22 cellular contexts compared by ENCODE assay signal in genomic region chr14:29108908-29109307, GRCh38.
"Had no signal": no experiment of that assay in that cellular context is flagged by ENCODE, and none has a peak within 500 bp of the region (broad histone marks: within the 10 kb centered on the region; RNA-seq: fewer than 3 reads in every experiment).

No MANE protein-coding gene starts in this region.

- H3K4me3 Mint-ChIP-seq: IgD-negative memory B cell had no signal

- H3K27ac Mint-ChIP-seq: IgD-negative memory B cell had no signal

- H3K9ac ChIP-seq: SK-N-SH had no signal

- ATAC-seq: Panc1, PC-3 had no signal

- H3K9me2 ChIP-seq: SK-N-SH had no signal

- DNase-seq: KBM-7; MV-4-11; NCI-H1048; NCI-H1105; NCI-H187; NCI-H2029; NCI-H2081 treated with DMSO at 0.1 percent for 48 hours; NCI-H2171; NCI-H226; NCI-H446; NCI-H510A; NCI-H524 treated with DMSO at 0.1 percent for 48 hours; NCI-H69; NCI-H774; NK-92 treated with Interleukin-12 subunit alpha and Interleukin-12 subunit beta, amount 100 ng/mL, for 24 hours; PC-3; SHP77; SK-N-SH; T-helper 1 cell had no signal

- H3K4me1 Mint-ChIP-seq: IgD-negative memory B cell had no signal

- H3K9me3 ChIP-seq: SK-N-SH had no signal

- H3K36me3 Mint-ChIP-seq: IgD-negative memory B cell had no signal

- H3K27me3 Mint-ChIP-seq: IgD-negative memory B cell had no signal

- H3K4me2 ChIP-seq: SK-N-SH had no signal

- H3K27ac ChIP-seq: RWPE1 had no signal
